ENCODE assay signal across 8 cellular contexts in the genomic region with DNA sequence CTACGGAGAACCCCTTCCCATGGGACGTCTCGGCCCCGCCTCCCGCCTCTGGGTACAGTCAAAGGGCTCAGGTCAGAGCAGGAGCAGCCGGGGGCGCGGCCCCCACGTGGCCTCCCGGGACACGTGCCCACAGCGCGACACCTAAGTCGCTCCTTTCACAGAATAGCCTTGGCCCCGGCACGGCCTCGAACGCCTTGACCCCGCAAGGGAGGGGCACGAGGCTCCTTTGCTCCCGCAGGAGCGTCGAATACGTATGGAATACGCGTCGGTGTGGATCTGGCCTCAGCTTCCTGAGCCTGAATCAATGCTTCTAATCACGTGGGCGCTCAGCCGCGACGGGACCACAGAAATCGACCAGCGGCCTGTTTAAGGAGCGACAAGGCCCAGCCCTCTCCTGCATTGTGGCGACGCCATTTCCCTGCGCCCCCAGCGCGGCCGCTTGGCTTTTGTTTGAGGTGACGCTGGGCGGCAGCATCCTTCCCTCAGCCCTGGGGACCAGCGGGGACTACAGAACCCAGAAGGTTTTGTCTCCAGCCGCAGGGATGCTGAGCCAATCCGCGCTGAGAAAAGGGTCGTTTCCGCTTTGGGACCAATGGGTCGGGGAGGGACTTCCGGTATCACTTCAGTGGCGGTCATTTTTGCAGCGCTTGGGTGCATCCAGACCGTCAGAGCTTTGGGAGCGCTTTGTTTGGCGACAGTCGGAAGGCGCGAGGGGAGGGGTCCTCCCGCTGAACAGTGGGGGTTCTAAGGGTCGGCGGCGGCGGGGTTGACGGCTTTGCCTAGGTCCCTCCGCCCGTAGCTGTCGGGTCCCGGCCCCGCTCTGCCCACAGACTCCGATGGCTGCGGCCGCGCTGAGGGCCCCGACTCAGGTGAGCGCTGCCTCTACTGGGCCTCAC. TPM values are rescaled to one million over a fixed set of nuclear protein-coding genes. Genes with fewer than 3 reads are reported as not detected.
DNase-seq lines count a peak whose midpoint lies in the region; ATAC-seq, FAIRE-seq and TF ChIP-seq lines count a peak whose summit lies in the region.

A gene (plus strand): TSS at position 625 of the 896 bp plus-strand sequence. CDS start 212 bp downstream, at position 837.

- peaks cover 34% of the 10 kb centered on the region for H3K36me3 Mint-ChIP-seq in astrocyte (ENCODE audit: low read depth, unreplicated experiment)

- 3% methylated on average over 65 of the region's 76 CpGs for WGBS in prostate gland
- WGBS in upper lobe of left lung, 2 donors, result 0 to 7% methylated on average over 10 to 67 of the region's 76 CpGs

- no peaks in the 10 kb centered on the region for H3K27me3 ChIP-seq in astrocyte (ENCODE audit: insufficient read depth, low read length)
- no peaks in the 10 kb centered on the region for H3K27me3 ChIP-seq in prostate gland (replicated peaks; ENCODE audit: insufficient read depth)
- H3K27me3 ChIP-seq in upper lobe of left lung, result no peaks in the 10 kb centered on the region

- peak within 1 kb of the TSS; percentile 64 for H3K9ac ChIP-seq in astrocyte (ENCODE audit: low read length)

- no peak within 1 kb of the TSS for H3K27ac ChIP-seq in astrocyte (ENCODE audit: low read depth, low read length)
- H3K27ac ChIP-seq in prostate gland, result peak within 1 kb of the TSS in 1 of 2 donors; percentile 30
- peak within 1 kb of the TSS in 3 of 4 donors; percentile 34 to 56 (median 55) for H3K27ac ChIP-seq in upper lobe of left lung

- intact Hi-C loops in prostate gland (cut with DNase I), result no loop called here

- H3K27ac Mint-ChIP-seq in astrocyte (ENCODE audit: unreplicated experiment), result peak within 1 kb of the TSS; percentile 42

- FAIRE-seq in GM19239 (lab: Jason Lieb, UNC), result peak; percentile 98
- peak; percentile 75 for FAIRE-seq in astrocyte (lab: Jason Lieb, UNC)

- H3K4me1 Mint-ChIP-seq in astrocyte (ENCODE audit: low read depth, unreplicated experiment), result peaks cover 9% of the 10 kb centered on the region

- TF ChIP-seq POLR2A in prostate gland (IDR thresholded peaks at IDR 0.05), result no peak
- peak in 1 of 4 donors; percentile 31 for TF ChIP-seq POLR2A in upper lobe of left lung (IDR thresholded peaks at IDR 0.05)

- DNase-seq in AG09309 (ENCODE audit: low read depth), result peak; percentile 76
- peak; percentile 91 for DNase-seq in GM19239 (ENCODE audit: insufficient read length, low spot score)
- peak; percentile 97 for DNase-seq in HPDE6-E6E7 (ENCODE audit: extremely low spot score)
- DNase-seq in T-helper 22 cell (ENCODE audit: low read depth), result peak; percentile 68
- peak; percentile 87 for DNase-seq in astrocyte (ENCODE audit: low read depth)
- DNase-seq in hepatic stellate cell (ENCODE audit: low spot score), result peak; percentile 99
- DNase-seq in prostate gland (ENCODE audit: low spot score), result peak; percentile 89
- peak; percentile 82 to 89 for DNase-seq in upper lobe of left lung

- peaks cover 32% of the 10 kb centered on the region for H3K9me3 Mint-ChIP-seq in astrocyte (ENCODE audit: unreplicated experiment)

- peaks cover 41% of the 10 kb centered on the region for H3K9me3 ChIP-seq in astrocyte (ENCODE audit: insufficient read depth, low read depth, low read length)
- no peaks in the 10 kb centered on the region for H3K9me3 ChIP-seq in prostate gland
- peaks cover 14 to 55% (median 30%) of the 10 kb centered on the region in 4 donors for H3K9me3 ChIP-seq in upper lobe of left lung

- peak within 1 kb of the TSS; percentile 88 for H3K4me3 ChIP-seq in AG09309 (ENCODE audit: control insufficient read depth, low read depth, low read length)
- peak within 1 kb of the TSS; percentile 73 for H3K4me3 ChIP-seq in astrocyte (ENCODE audit: insufficient read depth, low read depth, low read length)
- H3K4me3 ChIP-seq in prostate gland, result peak within 1 kb of the TSS; percentile 57 to 62
- H3K4me3 ChIP-seq in upper lobe of left lung, result peak within 1 kb of the TSS; percentile 47 to 82 (median 70)

- H3K4me2 ChIP-seq in astrocyte (ENCODE audit: low read length), result peak within 1 kb of the TSS; percentile 89

- H3K4me1 ChIP-seq in astrocyte (ENCODE audit: insufficient read depth, low read length) (peaks cover 6% of the 10 kb centered on the region), prostate gland (replicated peaks) (no peaks in the 10 kb centered on the region), upper lobe of left lung (peaks cover 11 to 20% (median 13%) of the 10 kb centered on the region in 4 donors)

- peaks cover 12% of the 10 kb centered on the region for H3K79me2 ChIP-seq in astrocyte (ENCODE audit: insufficient read depth, low read length)

- H3K36me3 ChIP-seq in astrocyte (ENCODE audit: insufficient read depth, low read length) (peaks cover 4% of the 10 kb centered on the region), prostate gland (peaks cover 0 to 4% of the 10 kb centered on the region in 2 donors), upper lobe of left lung (peaks cover 0 to 9% (median 4%) of the 10 kb centered on the region in 4 donors)

- no peak for TF ChIP-seq EP300 in upper lobe of left lung (IDR thresholded peaks at IDR 0.05)

- H3K4me3 Mint-ChIP-seq in astrocyte (ENCODE audit: unreplicated experiment), result peak within 1 kb of the TSS; percentile 91

- no peaks in the 10 kb centered on the region for H4K20me1 ChIP-seq in astrocyte (ENCODE audit: insufficient read depth, low read length)

- H2AFZ ChIP-seq in astrocyte (ENCODE audit: low read depth, low read length), result peak within 1 kb of the TSS; percentile 100

- peak; percentile 82 to 93 for ATAC-seq in upper lobe of left lung (ENCODE audit: low FRiP score in 2 of 2)

- TF ChIP-seq CTCF in AG09309 (IDR thresholded peaks at IDR 0.05; ENCODE audit: control insufficient read depth, insufficient read depth, low read depth, low read length, missing control alignments), result peak; percentile 13
- TF ChIP-seq CTCF in astrocyte (IDR thresholded peaks at IDR 0.05; ENCODE audit: insufficient read depth, low read depth, low read length), result no peak
- TF ChIP-seq CTCF in prostate gland (IDR thresholded peaks at IDR 0.05), result peak in 3 of 4 experiments; percentile 21 to 24 (median 22)
- no peak for TF ChIP-seq CTCF in upper lobe of left lung (IDR thresholded peaks at IDR 0.05)

- no peaks in the 10 kb centered on the region for H3K27me3 Mint-ChIP-seq in astrocyte (ENCODE audit: low read depth, unreplicated experiment)

RNA-seq across cellular contexts. Expression of the gene that starts here (rescaled TPM):
- total RNA-seq in astrocyte (8.7 and 8.9 TPM in 2 replicates), prostate gland (1 to 10 TPM; 5.3 to 8.5 TPM), upper lobe of left lung (1 to 10 TPM in 5 of 6 donors, under 1 TPM in 1; 0.78 to 3.3 (median 2.6) TPM)

Comparison
In these comparisons a context has a peak if more than half of its experiments do, and no peak if none do; other contexts are left out.
1. CTCF ChIP-seq: peak in AG09309 (single experiment) and prostate gland (3 of 4); none in astrocyte (single experiment) and upper lobe of left lung (0 of 6).
2. Peak in every context shown above with its lines, with median percentiles within 50 percentile points of each other: DNase-seq and H3K4me3 ChIP-seq.